26 cellular contexts compared by ENCODE assay signal in genomic region chr12:117538926-117539325, GRCh38.
"Had no signal": no experiment of that assay in that cellular context is flagged by ENCODE, and none has a peak within 500 bp of the region (broad histone marks: within the 10 kb centered on the region; RNA-seq: fewer than 3 reads in every experiment).

No MANE protein-coding gene starts in this region.

- H3K27ac ChIP-seq: colonic mucosa, coronary artery, dorsolateral prefrontal cortex, epithelial cell of prostate, esophagus muscularis mucosa, esophagus squamous epithelium, foreskin keratinocyte, gastrocnemius medialis, gastroesophageal sphincter, heart left ventricle, heart right ventricle had no signal

- DNase-seq: colonic mucosa; cortex of kidney; dermis blood vessel endothelial cell; dorsolateral prefrontal cortex; effector CD4-positive, alpha-beta T cell; effector CD8-positive, alpha-beta T cell; effector memory CD4-positive, alpha-beta T cell; effector memory CD8-positive, alpha-beta T cell; erythroblast; esophagus squamous epithelium; foreskin fibroblast; foreskin keratinocyte; foreskin melanocyte; gastrocnemius medialis; glutamatergic neuron; head of caudate nucleus; heart left ventricle; heart right ventricle had no signal

- H3K4me1 ChIP-seq: colonic mucosa, esophagus muscularis mucosa, esophagus squamous epithelium, foreskin keratinocyte, gastroesophageal sphincter, heart left ventricle, heart right ventricle had no signal

- FAIRE-seq: colon, endometrium, endothelial cell of umbilical vein, frontal cortex had no signal

- H3K9me3 ChIP-seq: colonic mucosa, esophagus squamous epithelium, gastrocnemius medialis had no signal

- H3K4me3 ChIP-seq: colonic mucosa, coronary artery, dorsolateral prefrontal cortex, esophagus muscularis mucosa, esophagus squamous epithelium, gastrocnemius medialis, gastroesophageal sphincter, heart left ventricle, heart right ventricle had no signal

- H3K36me3 ChIP-seq: colonic mucosa, esophagus muscularis mucosa, esophagus squamous epithelium, gastrocnemius medialis, gastroesophageal sphincter, heart left ventricle, heart right ventricle had no signal

- H3K27me3 ChIP-seq: colonic mucosa, dorsolateral prefrontal cortex, foreskin keratinocyte, gastrocnemius medialis had no signal
